23 cellular contexts compared by ENCODE assay signal in the genomic region with DNA sequence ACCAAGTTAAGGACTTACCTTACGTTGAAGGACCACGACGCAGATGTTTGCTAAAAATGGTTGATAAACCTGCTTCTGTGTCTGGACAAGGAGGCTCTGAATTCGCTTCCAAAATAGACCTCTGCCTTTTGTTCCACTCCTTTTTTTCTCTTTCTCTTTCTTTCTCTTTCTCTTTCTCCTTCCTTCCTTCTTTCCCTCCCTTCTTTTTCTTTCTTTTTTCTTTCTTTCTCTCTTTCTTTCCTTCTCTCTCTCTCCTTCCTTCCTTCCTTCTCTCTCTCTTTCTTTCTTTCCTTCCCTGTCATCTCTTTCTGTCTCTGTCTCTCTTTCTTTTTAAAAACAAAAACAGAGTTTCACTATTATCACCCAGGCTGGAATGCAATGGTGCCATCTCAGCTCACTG.
"Had no signal": no experiment of that assay in that cellular context is flagged by ENCODE, and none has a peak within 500 bp of the region (broad histone marks: within the 10 kb centered on the region; RNA-seq: fewer than 3 reads in every experiment).

No MANE protein-coding gene starts in this region.

- H3K4me3 ChIP-seq: colonic mucosa, lower lobe of right lung, sigmoid colon, thyroid gland had no signal

- H3K9me3 Mint-ChIP-seq: activated CD4-positive, alpha-beta T cell treated with anti-CD3 and anti-CD28 coated beads, Interleukin-2, amount 10 ng/mL, durations not matched to agents 7 days and 5 days; activated naive CD8-positive, alpha-beta T cell treated with anti-CD3 and anti-CD28 coated beads, Interleukin-2, amount 10 ng/mL, durations not matched to agents 7 days and 5 days; endodermal cell; mesothelial cell of epicardium; nephron; stimulated activated memory B cell treated with anti-CD40 and anti-IgM and Interleukin-4, amounts not matched to agents 10 μg/mL and 1 μg/mL and 100 μg/mL, for 72 hours; T-cell had no signal

- H3K36me3 Mint-ChIP-seq: activated naive CD8-positive, alpha-beta T cell treated with anti-CD3 and anti-CD28 coated beads, Interleukin-2, amount 10 ng/mL, durations not matched to agents 7 days and 5 days; mesothelial cell of epicardium; stimulated activated memory B cell treated with anti-CD40 and anti-IgM and Interleukin-4, amounts not matched to agents 10 μg/mL and 1 μg/mL and 100 μg/mL, for 72 hours; T-cell had no signal

- H3K4me3 Mint-ChIP-seq: activated CD4-positive, alpha-beta T cell treated with anti-CD3 and anti-CD28 coated beads, Interleukin-2, amount 10 ng/mL, durations not matched to agents 7 days and 5 days; activated naive CD8-positive, alpha-beta T cell treated with anti-CD3 and anti-CD28 coated beads, Interleukin-2, amount 10 ng/mL, durations not matched to agents 7 days and 5 days; central memory CD8-positive, alpha-beta T cell; endodermal cell; mesothelial cell of epicardium; nephron; stimulated activated memory B cell treated with anti-CD40 and anti-IgM and Interleukin-4, amounts not matched to agents 10 μg/mL and 1 μg/mL and 100 μg/mL, for 72 hours; T-cell had no signal

- FAIRE-seq: islet of Langerhans had no signal

- DNase-seq: activated CD4-positive, alpha-beta T cell treated with anti-CD3 and anti-CD28 coated beads, Interleukin-2, amount 10 ng/mL, durations not matched to agents 7 days and 5 days; activated naive CD8-positive, alpha-beta T cell treated with anti-CD3 and anti-CD28 coated beads, Interleukin-2, amount 10 ng/mL, durations not matched to agents 7 days and 5 days; anterior cingulate cortex; brain microvascular endothelial cell; colonic mucosa; endodermal cell; foreskin melanocyte; glutamatergic neuron; hippocampal formation; left colon; lower lobe of right lung; nucleus accumbens; posterior cingulate gyrus; sigmoid colon; stimulated activated CD4-positive, alpha-beta T cell treated with anti-CD3 and anti-CD28 coated beads, Interleukin-4, amount 100 ng/mL, for 24 hours; T-cell; T1000; thyroid gland had no signal

- H3K27ac Mint-ChIP-seq: activated CD4-positive, alpha-beta T cell treated with anti-CD3 and anti-CD28 coated beads, Interleukin-2, amount 10 ng/mL, durations not matched to agents 7 days and 5 days; activated naive CD8-positive, alpha-beta T cell treated with anti-CD3 and anti-CD28 coated beads, Interleukin-2, amount 10 ng/mL, durations not matched to agents 7 days and 5 days; endodermal cell; mesothelial cell of epicardium; nephron; stimulated activated memory B cell treated with anti-CD40 and anti-IgM and Interleukin-4, amounts not matched to agents 10 μg/mL and 1 μg/mL and 100 μg/mL, for 72 hours; T-cell had no signal

- H3K27me3 ChIP-seq: brain microvascular endothelial cell, colonic mucosa, sigmoid colon, thyroid gland had no signal

- H3K27ac ChIP-seq: brain microvascular endothelial cell, colonic mucosa, lower lobe of right lung, thyroid gland had no signal

- H3K36me3 ChIP-seq: brain microvascular endothelial cell, colonic mucosa, lower lobe of right lung, sigmoid colon, thyroid gland had no signal

- H3K27me3 Mint-ChIP-seq: activated CD4-positive, alpha-beta T cell treated with anti-CD3 and anti-CD28 coated beads, Interleukin-2, amount 10 ng/mL, durations not matched to agents 7 days and 5 days; activated naive CD8-positive, alpha-beta T cell treated with anti-CD3 and anti-CD28 coated beads, Interleukin-2, amount 10 ng/mL, durations not matched to agents 7 days and 5 days; central memory CD8-positive, alpha-beta T cell; stimulated activated memory B cell treated with anti-CD40 and anti-IgM and Interleukin-4, amounts not matched to agents 10 μg/mL and 1 μg/mL and 100 μg/mL, for 72 hours had no signal

- ATAC-seq: left colon; stimulated activated memory B cell treated with anti-CD40 and anti-IgM and Interleukin-4, amounts not matched to agents 10 μg/mL and 1 μg/mL and 100 μg/mL, for 72 hours; T-cell had no signal

- H3K9me3 ChIP-seq: colonic mucosa, lower lobe of right lung, sigmoid colon, thyroid gland had no signal

- H3K4me1 ChIP-seq: colonic mucosa had no signal
